In genomic region chr3:35710554-35710953, GRCh38 we compare ENCODE assay signal across 9 cellular contexts.
"Had no signal": no experiment of that assay in that cellular context is flagged by ENCODE, and none has a peak within 500 bp of the region (broad histone marks: within the 10 kb centered on the region; RNA-seq: fewer than 3 reads in every experiment).

No MANE protein-coding gene starts in this region.

- H3K4me1 Mint-ChIP-seq: GM23338 had no signal

- H3K4me3 ChIP-seq: GM23248, GM23338, HAP-1 had no signal

- H3K27ac Mint-ChIP-seq: GM23338, H9, HFFc6 had no signal

- ATAC-seq: GM23338, HCT116 had no signal

- H3K4me2 ChIP-seq: GM23338 had no signal

- H3K4me3 Mint-ChIP-seq: GM23338, H9, HFFc6 had no signal

- H3K27ac ChIP-seq: GM23248 had no signal

- H3K9ac ChIP-seq: GM23248 had no signal

- H3K9me3 ChIP-seq: HAP-1 had no signal

- H3K9me3 Mint-ChIP-seq: GM23338, H9 had no signal

- H3K36me3 ChIP-seq: HAP-1 had no signal

- H2AFZ ChIP-seq: GM23248 had no signal

- DNase-seq: GM23248, GOT3, H7, H9, HCEC 1CT, HFFc6 had no signal
